ENCODE assay signal across 8 cellular contexts in the genomic region with DNA sequence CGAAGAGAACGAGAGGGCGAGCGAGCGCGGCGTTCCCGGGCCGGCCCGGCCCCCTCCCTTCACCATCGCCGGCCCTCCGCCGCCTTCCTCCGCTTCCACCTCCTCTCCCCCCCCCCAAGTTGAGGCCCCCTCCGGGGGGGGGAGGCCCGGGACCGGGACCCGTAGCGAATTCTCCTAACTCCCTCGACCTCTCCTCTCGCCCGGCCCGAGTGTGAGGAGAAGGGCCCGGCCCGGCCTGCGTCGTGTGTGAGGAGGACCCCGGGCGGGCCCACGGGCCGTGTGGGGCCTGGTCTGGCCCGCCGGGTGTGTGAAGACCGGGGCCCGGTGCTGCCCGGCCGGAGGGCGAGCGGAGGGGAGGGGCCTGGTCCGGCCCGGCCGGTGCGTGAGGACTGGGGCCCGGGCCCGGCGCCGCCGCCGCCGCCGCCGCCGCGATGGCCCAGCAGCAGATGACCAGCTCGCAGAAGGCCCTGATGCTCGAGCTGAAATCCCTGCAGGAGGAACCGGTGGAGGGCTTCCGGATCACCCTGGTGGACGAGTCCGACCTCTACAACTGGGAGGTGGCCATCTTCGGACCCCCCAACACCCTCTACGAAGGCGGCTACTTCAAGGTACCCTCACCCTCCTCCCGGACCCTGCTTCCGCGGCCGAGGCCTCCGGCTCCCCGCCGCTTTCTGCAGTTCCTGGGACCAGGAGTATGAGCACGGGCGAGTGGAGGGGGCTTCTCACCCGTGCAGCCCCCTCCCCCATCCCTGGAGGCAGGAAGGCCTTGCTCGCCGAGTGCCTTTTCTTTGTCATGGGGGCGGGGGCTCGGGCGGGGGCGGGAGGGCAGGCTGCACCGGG. TPM values are rescaled to one million over a fixed set of nuclear protein-coding genes. Genes with fewer than 3 reads are reported as not detected.
DNase-seq lines count a peak whose midpoint lies in the region; ATAC-seq lines count a peak whose summit lies in the region.

No MANE protein-coding gene starts in this region.

- peak overlapping the region; percentile 99 for H3K27ac ChIP-seq in HUES48 (ENCODE audit: low read depth, low read length)
- H3K27ac ChIP-seq in angular gyrus (ENCODE audit: low read depth, low read length): peak overlapping the region; percentile 88
- H3K27ac ChIP-seq in right cardiac atrium (ENCODE audit: low read length): peak overlapping the region; percentile 100
- peak overlapping the region; percentile 95 for H3K27ac ChIP-seq in rectal smooth muscle tissue (ENCODE audit: low read depth, low read length)

- CTCF ChIA-PET in T-cell (lab: Charles Lee): no interaction called here

- POLR2A ChIA-PET in T-cell (lab: Charles Lee): interaction anchor here in 1 of 2 donors (0.6 kb wide), 1 partner anchor 168 kb away, joined by 6 read pairs; no protein-coding TSS in a partner anchor

- under 1% methylated on average over 81 of the region's 81 CpGs for WGBS in right cardiac atrium

- H3K27ac Mint-ChIP-seq in T-cell: peak overlapping the region; percentile 55 to 67

- intact Hi-C loops in right cardiac atrium (cut with DNase I): loop anchor here in 2 of 4 donors (2.0 to 5.0 kb wide), 2 partner anchors 29 to 35 kb away; no protein-coding TSS in a partner anchor

- H3K9ac ChIP-seq in HUES48 (ENCODE audit: low read depth, low read length): peak overlapping the region; percentile 97
- peak overlapping the region; percentile 86 for H3K9ac ChIP-seq in rectal smooth muscle tissue (ENCODE audit: low read length)

- DNase-seq in DMS 273 treated with DMSO at 0.1 percent for 48 hours (lab: John Stamatoyannopoulos, UW): peak; percentile 44
- peak in 33 of 34 experiments; percentile 19 to 57 (median 43) for DNase-seq in T-cell
- peak; percentile 66 to 82 (median 80) for DNase-seq in right cardiac atrium

- H3K36me3 ChIP-seq in HUES48 (ENCODE audit: control insufficient read depth, insufficient read depth, low read length) (no peaks in the 10 kb centered on the region), rectal smooth muscle tissue (ENCODE audit: control insufficient read depth, insufficient read depth, low read length) (no peaks in the 10 kb centered on the region)

- no peaks in the 10 kb centered on the region for H3K9me3 Mint-ChIP-seq in T-cell

- H3K4me3 ChIP-seq in HUES48 (ENCODE audit: low read depth, low read length): peak overlapping the region; percentile 95
- H3K4me3 ChIP-seq in right cardiac atrium (ENCODE audit: low read length): peak overlapping the region; percentile 99
- peak overlapping the region; percentile 95 for H3K4me3 ChIP-seq in rectal smooth muscle tissue (ENCODE audit: low read length)

- H3K27me3 ChIP-seq in HUES48 (ENCODE audit: control insufficient read depth, insufficient read depth, low read length) (no peaks in the 10 kb centered on the region), right cardiac atrium (ENCODE audit: control insufficient read depth, insufficient read depth) (no peaks in the 10 kb centered on the region), rectal smooth muscle tissue (ENCODE audit: control insufficient read depth, insufficient read depth, low read length) (no peaks in the 10 kb centered on the region)

- no peaks in the 10 kb centered on the region for H3K27me3 Mint-ChIP-seq in T-cell

- H3K4me1 ChIP-seq in HUES48 (ENCODE audit: control insufficient read depth, insufficient read depth, low read length) (peaks cover 24% of the 10 kb centered on the region), right cardiac atrium (ENCODE audit: control insufficient read depth, insufficient read depth, low read length) (no peaks in the 10 kb centered on the region), rectal smooth muscle tissue (ENCODE audit: control insufficient read depth, insufficient read depth, low read length) (peaks cover 16% of the 10 kb centered on the region)

- ATAC-seq in GM19467 (IDR thresholded peaks at IDR 0.05; ENCODE audit: unreplicated experiment) (peak; percentile 14), T-cell (replicated peaks in 1 of 4) (peak; percentile 15 to 30 (median 20)), right cardiac atrium (peak; percentile 39), GM18870 (IDR thresholded peaks at IDR 0.05; ENCODE audit: unreplicated experiment) (no peak)

- H3K36me3 Mint-ChIP-seq in T-cell: peaks cover 2% of the 10 kb centered on the region

- H3K9me3 ChIP-seq in HUES48 (ENCODE audit: control insufficient read depth, insufficient read depth, low read length) (no peaks in the 10 kb centered on the region), right cardiac atrium (ENCODE audit: control insufficient read depth, low read length) (no peaks in the 10 kb centered on the region)

- peak overlapping the region; percentile 84 to 97 (median 88) for H3K4me3 Mint-ChIP-seq in T-cell

- H3K4me1 Mint-ChIP-seq in T-cell: peaks cover 46 to 57% (median 56%) of the 10 kb centered on the region in 3 donors

RNA-seq across cellular contexts. Expression of gene UBE2R2, which starts 0.6 kb away (rescaled TPM):
- total RNA-seq in T-cell (10 to 100 TPM; 23.8 to 29.3 (median 28.1) TPM), right cardiac atrium (10 to 100 TPM; 34.9 to 43.8 (median 38.6) TPM)
- polyA plus RNA-seq in right cardiac atrium: 23.9 TPM

RNA-seq across cellular contexts. Expression of gene PRSS3, which starts 22.2 kb away (rescaled TPM):
- total RNA-seq in T-cell (1 to 10 TPM in 3 of 5 donors, not detected in 2; 1.1 to 1.9 (median 1.4) TPM), right cardiac atrium (not detected)
- not detected for polyA plus RNA-seq in right cardiac atrium
